8 cellular contexts compared by ENCODE assay signal in the genomic region with DNA sequence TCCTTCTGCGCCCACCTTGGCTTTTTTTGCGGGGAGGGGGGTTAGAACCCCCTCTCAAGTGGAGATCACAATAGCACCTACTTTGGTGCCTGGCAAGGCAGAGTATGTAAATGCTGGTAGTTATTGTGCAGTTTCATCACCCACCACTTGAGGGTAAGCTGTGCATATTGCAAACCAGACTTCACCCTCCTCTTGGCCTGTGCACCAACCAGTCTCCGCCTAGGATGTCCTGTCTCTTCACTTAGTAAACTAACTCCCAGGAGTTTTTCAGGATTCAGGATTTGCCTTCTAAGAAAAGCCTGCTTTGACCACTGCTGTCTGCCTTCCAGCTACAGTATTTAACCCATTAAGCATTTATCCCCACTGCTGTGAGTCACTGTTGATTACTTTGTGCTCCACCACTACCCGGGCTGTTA. TPM values are rescaled to one million over a fixed set of nuclear protein-coding genes. Genes with fewer than 3 reads are reported as not detected.
DNase-seq lines count a peak whose midpoint lies in the region; ATAC-seq and TF ChIP-seq lines count a peak whose summit lies in the region.

No MANE protein-coding gene starts in this region.

- no peak overlapping the region for H3K4me3 ChIP-seq in fibroblast of villous mesenchyme (ENCODE audit: low read depth, low read length)
- H3K4me3 ChIP-seq in psoas muscle, result no peak overlapping the region
- no peak overlapping the region for H3K4me3 ChIP-seq in coronary artery

- peaks cover 6 to 24% of the 10 kb centered on the region in 2 donors for H3K36me3 ChIP-seq in psoas muscle (ENCODE audit: insufficient read depth in 1 of 2, low read depth in 1 of 2)

- peaks cover 32% of the 10 kb centered on the region for H3K4me1 ChIP-seq in psoas muscle

- H3K27ac ChIP-seq in psoas muscle (peak overlapping the region; percentile 91), coronary artery (peak overlapping the region in 1 of 2 donors; percentile 30)

- intact Hi-C loops in psoas muscle (cut with DNase I), result loop anchor here in 1 of 2 donors (2.0 kb wide), 1 partner anchor 14 kb away; no protein-coding TSS in a partner anchor

- WGBS in psoas muscle, 3 donors, result 43 to 49% (median 44%) methylated on average over 4 of the region's 4 CpGs

- peak; percentile 78 for TF ChIP-seq CTCF in fibroblast of villous mesenchyme (IDR thresholded peaks at IDR 0.05; ENCODE audit: insufficient read depth, low read depth, low read length)
- peak; percentile 54 for TF ChIP-seq CTCF in psoas muscle (IDR thresholded peaks at IDR 0.05)
- TF ChIP-seq CTCF in coronary artery (IDR thresholded peaks at IDR 0.05), result no peak

- no peaks in the 10 kb centered on the region for H3K9me3 ChIP-seq in psoas muscle

- DNase-seq in stimulated activated CD4-positive, alpha-beta T cell treated with anti-CD3 and anti-CD28 coated beads, Interleukin-15, amount 100 ng/mL, for 24 hours, result peak; percentile 43
- DNase-seq in stimulated activated CD4-positive, alpha-beta T cell treated with anti-CD3 and anti-CD28 coated beads, Interleukin-12 subunit alpha, Interleukin-12 subunit beta, amount 100 ng/mL, for 4 hours, result no peak
- peak; percentile 70 for DNase-seq in NCI-H526 treated with DMSO at 0.1 percent for 48 hours (lab: John Stamatoyannopoulos, UW)
- DNase-seq in activated T-cell treated with anti-CD3 and anti-CD28 coated beads for 48 hours (ENCODE audit: low read depth), result peak; percentile 25
- peak; percentile 85 for DNase-seq in fibroblast of villous mesenchyme (ENCODE audit: low read depth)
- DNase-seq in psoas muscle, result peak; percentile 51 to 71
- DNase-seq in coronary artery (ENCODE audit: low spot score), result no peak

- H3K27me3 ChIP-seq in psoas muscle (ENCODE audit: insufficient read depth in 3 of 3, low read length in 2 of 3), result no peaks in the 10 kb centered on the region

- ATAC-seq in HG03097 (IDR thresholded peaks at IDR 0.05; ENCODE audit: low FRiP score, unreplicated experiment) (peak; percentile 55), psoas muscle (peak; percentile 63 to 74 (median 70))

RNA-seq across cellular contexts. Expression of gene UBXN1, which starts 2.0 kb away (rescaled TPM):
- total RNA-seq in fibroblast of villous mesenchyme (52.7 and 108 TPM in 2 replicates), psoas muscle (100 to 1,000 TPM; 102 to 204 (median 149) TPM)
- polyA plus RNA-seq in psoas muscle, result 100 to 1,000 TPM; 225 to 376 (median 295) TPM

RNA-seq across cellular contexts. Expression of gene LRRN4CL, which starts 8.5 kb away (rescaled TPM):
- total RNA-seq in fibroblast of villous mesenchyme (6.9 and 15.5 TPM in 2 replicates), psoas muscle (1 to 10 TPM; 2.4 to 4.8 (median 3.8) TPM)
- 1 to 10 TPM; 1.8 to 3.7 (median 2.8) TPM for polyA plus RNA-seq in psoas muscle

RNA-seq across cellular contexts. Expression of gene LBHD1, which starts 8.8 kb away (rescaled TPM):
- total RNA-seq in fibroblast of villous mesenchyme (4.3 and 7.4 TPM in 2 replicates), psoas muscle (1 to 10 TPM in 3 of 4 donors, under 1 TPM in 1; 0.74 to 3.2 (median 1.9) TPM)
- polyA plus RNA-seq in psoas muscle, result 1 to 10 TPM in 2 of 3 donors, under 1 TPM in 1; 0.98 to 3.6 (median 1.6) TPM

RNA-seq across cellular contexts. Expression of gene UQCC3, which starts 9.4 kb away (rescaled TPM):
- total RNA-seq in fibroblast of villous mesenchyme (6.5 and 10.0 TPM in 2 replicates), psoas muscle (1 to 10 TPM; 5.2 to 8.8 (median 7.1) TPM)
- polyA plus RNA-seq in psoas muscle, result 10 to 100 TPM in 1 of 3 donors, 1 to 10 TPM in 2; 6.4 to 16.5 (median 8.6) TPM

RNA-seq across cellular contexts. Expression of gene CSKMT, which starts 15.7 kb away (rescaled TPM):
- 4.5 and 7.8 TPM in 2 replicates for total RNA-seq in fibroblast of villous mesenchyme
- total RNA-seq in psoas muscle, result 10 to 100 TPM in 2 of 4 donors, 1 to 10 TPM in 2; 3.8 to 12.8 (median 9.4) TPM
- polyA plus RNA-seq in psoas muscle, result 10 to 100 TPM in 1 of 3 donors, 1 to 10 TPM in 2; 4.8 to 11.4 (median 7.8) TPM

Comparison
In these comparisons a context has a peak if more than half of its experiments do, and no peak if none do; other contexts are left out.
1. DNase-seq: peak in stimulated activated CD4-positive, alpha-beta T cell treated with anti-CD3 and anti-CD28 coated beads, Interleukin-15, amount 100 ng/mL, for 24 hours (single experiment), NCI-H526 treated with DMSO at 0.1 percent for 48 hours (single experiment), activated T-cell treated with anti-CD3 and anti-CD28 coated beads for 48 hours (single experiment), fibroblast of villous mesenchyme (single experiment) and psoas muscle (2 of 2); none in stimulated activated CD4-positive, alpha-beta T cell treated with anti-CD3 and anti-CD28 coated beads, Interleukin-12 subunit alpha, Interleukin-12 subunit beta, amount 100 ng/mL, for 4 hours (single experiment) and coronary artery (single experiment).